ENCODE assay signal across 8 cellular contexts in the genomic region with DNA sequence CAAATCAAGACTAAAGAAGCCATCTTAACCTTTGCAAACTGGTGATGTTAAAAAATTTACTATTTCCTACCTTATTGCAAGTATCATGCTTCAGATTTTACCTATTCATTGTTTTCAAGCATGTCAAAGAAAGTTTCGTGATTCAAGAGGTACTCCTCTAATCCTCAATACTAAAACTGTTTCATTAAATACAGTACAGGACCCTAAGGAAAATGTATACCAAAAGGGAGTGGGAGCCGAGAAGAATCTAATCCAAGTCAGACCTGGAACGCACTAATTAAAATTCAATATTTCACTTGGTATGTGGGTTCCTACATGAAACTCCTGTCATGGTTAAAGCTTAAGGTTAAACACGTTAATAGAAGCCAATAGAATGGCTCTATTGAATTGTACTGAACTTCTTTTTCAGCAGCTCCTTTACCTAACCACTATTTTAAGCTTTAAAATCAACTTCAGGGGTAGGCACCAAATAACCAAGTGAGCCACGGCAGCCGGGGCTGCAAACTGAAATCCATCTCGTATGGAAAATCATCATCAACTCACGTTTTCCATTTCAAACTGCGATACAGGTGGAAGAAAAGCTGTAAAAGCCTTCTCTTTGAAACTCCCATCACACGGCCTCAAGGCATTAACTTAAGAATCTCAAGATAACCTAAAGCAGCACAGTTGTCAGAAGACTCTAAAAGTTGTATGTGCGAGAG.
DNase-seq lines count a peak whose midpoint lies in the region; ATAC-seq lines count a peak whose summit lies in the region.

No MANE protein-coding gene starts in this region.

- H3K27ac Mint-ChIP-seq in activated naive CD8-positive, alpha-beta T cell, result peak overlapping the region; percentile 99
- H3K27ac Mint-ChIP-seq in immature natural killer cell, result peak overlapping the region; percentile 90 to 95 (median 94)

- no peaks in the 10 kb centered on the region for H3K9me3 Mint-ChIP-seq in activated naive CD8-positive, alpha-beta T cell (ENCODE audit: low read depth)
- no peaks in the 10 kb centered on the region for H3K9me3 Mint-ChIP-seq in immature natural killer cell

- no peaks in the 10 kb centered on the region for H3K9me3 ChIP-seq in ES-I3 (ENCODE audit: control insufficient read depth, insufficient read depth, low read length)

- ATAC-seq in GM19397 (IDR thresholded peaks at IDR 0.05; ENCODE audit: unreplicated experiment) (no peak), GM21515 (IDR thresholded peaks at IDR 0.05; ENCODE audit: unreplicated experiment) (no peak), GM19455 (IDR thresholded peaks at IDR 0.05; ENCODE audit: unreplicated experiment) (no peak)

- peaks cover 53% of the 10 kb centered on the region for H3K4me1 Mint-ChIP-seq in activated naive CD8-positive, alpha-beta T cell (ENCODE audit: low read depth)
- peaks cover 46 to 57% of the 10 kb centered on the region in 2 donors for H3K4me1 Mint-ChIP-seq in immature natural killer cell

- peaks cover 10% of the 10 kb centered on the region for H3K36me3 Mint-ChIP-seq in activated naive CD8-positive, alpha-beta T cell
- H3K36me3 Mint-ChIP-seq in immature natural killer cell, result peaks cover 0 to 4% (median 0%) of the 10 kb centered on the region in 3 donors

- peak overlapping the region; percentile 95 for H3K4me3 Mint-ChIP-seq in activated naive CD8-positive, alpha-beta T cell
- H3K4me3 Mint-ChIP-seq in immature natural killer cell, result peak overlapping the region; percentile 85 to 96 (median 91)

- H3K36me3 ChIP-seq in ES-I3 (ENCODE audit: insufficient read depth, low read length), result no peaks in the 10 kb centered on the region

- DNase-seq in NCI-H2171 treated with DMSO at 0.1 percent for 48 hours (lab: John Stamatoyannopoulos, UW) (peak; percentile 65), immature natural killer cell (peak in 1 of 3 donors; percentile 15)
- DNase-seq in stimulated activated CD4-positive, alpha-beta T cell treated with anti-CD3 and anti-CD28 coated beads, Interleukin-4, amount 100 ng/mL, for 1 hour, result peak; percentile 16

- H3K4me1 ChIP-seq in ES-I3 (ENCODE audit: insufficient read depth, low read length), result peaks cover 11% of the 10 kb centered on the region; the same call in 1 of the 2 replicates

- no peaks in the 10 kb centered on the region for H3K27me3 Mint-ChIP-seq in activated naive CD8-positive, alpha-beta T cell
- H3K27me3 Mint-ChIP-seq in immature natural killer cell (ENCODE audit: low read depth in 3 of 3), result peaks cover 7 to 16% (median 11%) of the 10 kb centered on the region in 3 donors

- H3K9ac ChIP-seq in ES-I3 (ENCODE audit: low read depth, low read length), result peak overlapping the region; percentile 66
